In genomic region chr13:89751537-89751936, GRCh38 we compare ENCODE assay signal across 7 cellular contexts.
"Had no signal": no experiment of that assay in that cellular context is flagged by ENCODE, and none has a peak within 500 bp of the region (broad histone marks: within the 10 kb centered on the region; RNA-seq: fewer than 3 reads in every experiment).

No MANE protein-coding gene starts in this region.

- H3K4me1 ChIP-seq: HAP-1 had no signal

- H3K36me3 ChIP-seq: HAP-1 had no signal

- H3K9me3 ChIP-seq: HAP-1 had no signal

- ATAC-seq: HCT116, K562 had no signal

- DNase-seq: GOT3, H7, HFFc6, IMR-90 had no signal

- H3K4me3 ChIP-seq: HAP-1, K562 had no signal
